In genomic region chr7:73005356-73005692, GRCh38 we compare ENCODE assay signal across 1 cellular context.
TF ChIP-seq lines count a peak whose summit lies in the region.

No MANE protein-coding gene starts in this region.

TF ChIP-seq in HepG2, 621 proteins besides CTCF, POLR2A, EP300 and RAD21:
- TF ChIP-seq TFDP2 (CRISPR knock-in tag; IDR thresholded peaks at IDR 0.05) (0 out of 2 replicates have a peak, but pooled peaks have one; percentile 0), ETV5 (CRISPR knock-in tag; IDR thresholded peaks at IDR 0.05; ENCODE audit: borderline replicate concordance) (0 out of 2 replicates have a peak, but pooled peaks have one; percentile 3), HNRNPLL (IDR thresholded peaks at IDR 0.05; ENCODE audit: low read depth, low read length, poor library complexity, severe bottlenecking) (peak; percentile 5), NFKB2 (CRISPR knock-in tag; IDR thresholded peaks at IDR 0.05; ENCODE audit: borderline replicate concordance) (0 out of 2 replicates have a peak, but pooled peaks have one; percentile 12), MXD3 (CRISPR knock-in tag; IDR thresholded peaks at IDR 0.05) (0 out of 2 replicates have a peak, but pooled peaks have one; percentile 15), ZBTB7B (CRISPR knock-in tag; IDR thresholded peaks at IDR 0.05) (0 out of 2 replicates have a peak, but pooled peaks have one; percentile 3), SAP130 (CRISPR knock-in tag; IDR thresholded peaks at IDR 0.05; ENCODE audit: low read depth) (peak; percentile 51; the same call in 1 of the 2 replicates), MYC (CRISPR knock-in tag; IDR thresholded peaks at IDR 0.05; ENCODE audit: borderline replicate concordance) (peak; percentile 25; the same call in 1 of the 2 replicates), ZFP90 (CRISPR knock-in tag; IDR thresholded peaks at IDR 0.05; ENCODE audit: borderline replicate concordance) (0 out of 2 replicates have a peak, but pooled peaks have one; percentile 8)
